1 cellular context compared by ENCODE assay signal in genomic region chr10:13634207-13634606, GRCh38.
TF ChIP-seq lines count a peak whose summit lies in the region.

No MANE protein-coding gene starts in this region.

TF ChIP-seq in HepG2, 621 proteins besides CTCF, POLR2A, EP300 and RAD21 (continued from another document):
- no peak for TF ChIP-seq ZNF142 (CRISPR knock-in tag; IDR thresholded peaks at IDR 0.05)
- TF ChIP-seq ZFP37 (CRISPR knock-in tag; IDR thresholded peaks at IDR 0.05; ENCODE audit: borderline replicate concordance): no peak
- TF ChIP-seq ZBTB14 (CRISPR knock-in tag; IDR thresholded peaks at IDR 0.05): no peak
- TF ChIP-seq ZNF724P (CRISPR knock-in tag; IDR thresholded peaks at IDR 0.05; ENCODE audit: borderline replicate concordance): no peak
- TF ChIP-seq ATF1 (CRISPR knock-in tag; IDR thresholded peaks at IDR 0.05): no peak
- TF ChIP-seq ZNF678 (CRISPR knock-in tag; IDR thresholded peaks at IDR 0.05): no peak
- TF ChIP-seq GLMP (CRISPR knock-in tag; IDR thresholded peaks at IDR 0.05; ENCODE audit: borderline replicate concordance): no peak
- TF ChIP-seq ZNF598 (CRISPR knock-in tag; IDR thresholded peaks at IDR 0.05; ENCODE audit: borderline replicate concordance): no peak
- no peak for TF ChIP-seq ZNF317 (CRISPR knock-in tag; IDR thresholded peaks at IDR 0.05)
- no peak for TF ChIP-seq ZNF547 (CRISPR knock-in tag; IDR thresholded peaks at IDR 0.05)
- TF ChIP-seq ZFP36L1 (CRISPR knock-in tag; IDR thresholded peaks at IDR 0.05): no peak
- no peak for TF ChIP-seq CENPX (CRISPR knock-in tag; IDR thresholded peaks at IDR 0.05)
- TF ChIP-seq SNAPC4 (CRISPR knock-in tag; IDR thresholded peaks at IDR 0.05): no peak
- no peak for TF ChIP-seq MAX (IDR thresholded peaks at IDR 0.05)
- TF ChIP-seq SNAI1 (CRISPR knock-in tag; IDR thresholded peaks at IDR 0.05; ENCODE audit: borderline replicate concordance): no peak
- no peak for TF ChIP-seq MAF1 (CRISPR knock-in tag; IDR thresholded peaks at IDR 0.05; ENCODE audit: borderline replicate concordance)
- no peak for TF ChIP-seq LRRFIP1 (CRISPR knock-in tag; conservative IDR thresholded peaks at IDR 0.05)
- TF ChIP-seq PREB (CRISPR knock-in tag; IDR thresholded peaks at IDR 0.05): no peak
